ENCODE assay signal across 10 cellular contexts in genomic region chr6:168150551-168151444, GRCh38.
A peak's percentile ranks its signal among the peaks of the same experiment; 100 is the strongest.
DNase-seq lines count a peak whose midpoint lies in the region; ATAC-seq, FAIRE-seq and TF ChIP-seq lines count a peak whose summit lies in the region.
"Had no signal": no experiment of that assay in that cellular context is flagged by ENCODE, and none has a peak within 500 bp of the region (broad histone marks: within the 10 kb centered on the region; RNA-seq: fewer than 3 reads in every experiment).

No MANE protein-coding gene starts in this region.

- H2BK15ac ChIP-seq in mesenchymal stem cell (ENCODE audit: low read depth, poor library complexity, severe bottlenecking) = no peak overlapping the region

- no peak overlapping the region for H3K4me3 Mint-ChIP-seq in natural killer cell treated with Interleukin-12 subunit alpha and Interleukin-12 subunit beta and Interleukin-15 and Interleukin-18, amount 100 ng/mL, for 72 hours
- H3K4me3 Mint-ChIP-seq: activated CD4-positive, alpha-beta T cell treated with anti-CD3 and anti-CD28 coated beads, Interleukin-2, amount 10 ng/mL, durations not matched to agents 24 days and 14 days; CD4-positive, alpha-beta memory T cell had no signal

- H3K27me3 ChIP-seq in cardiac muscle cell (no peaks in the 10 kb centered on the region), breast epithelium (peaks cover 0 to 14% of the 10 kb centered on the region in 2 donors), mesenchymal stem cell (ENCODE audit: control insufficient read depth in 1 of 2, insufficient read depth in 1 of 2, low read length in 2 of 2) (peaks cover 0 to 44% of the 10 kb centered on the region in 2 experiments), vagina (no peaks in the 10 kb centered on the region)

- intact Hi-C loops in Right ventricle myocardium inferior (cut with DNase I) = loop anchor here (5.0 kb wide), 1 partner anchor 207 kb away; no protein-coding TSS in a partner anchor
- intact Hi-C loops in breast epithelium (cut with DNase I; ENCODE audit: low total_unique reads) = no loop called here
- intact Hi-C loops in vagina (cut with DNase I) = no loop called here

- TF ChIP-seq CTCF in cardiac muscle cell (IDR thresholded peaks at IDR 0.05; ENCODE audit: low read depth, low read length) (peak; percentile 47), breast epithelium (IDR thresholded peaks at IDR 0.05) (peak in 2 of 3 donors; percentile 32 to 63), vagina (IDR thresholded peaks at IDR 0.05) (no peak)

- H3K27ac Mint-ChIP-seq in natural killer cell treated with Interleukin-12 subunit alpha and Interleukin-12 subunit beta and Interleukin-15 and Interleukin-18, amount 100 ng/mL, for 72 hours = no peak overlapping the region
- H3K27ac Mint-ChIP-seq: activated CD4-positive, alpha-beta T cell treated with anti-CD3 and anti-CD28 coated beads, Interleukin-2, amount 10 ng/mL, durations not matched to agents 24 days and 14 days; CD4-positive, alpha-beta memory T cell had no signal

- ATAC-seq in Right ventricle myocardium inferior (no peak), HG03378 (IDR thresholded peaks at IDR 0.05; ENCODE audit: unreplicated experiment) (no peak)
- no peak for ATAC-seq in natural killer cell treated with Interleukin-12 subunit alpha and Interleukin-12 subunit beta and Interleukin-15 and Interleukin-18, amount 100 ng/mL, for 72 hours

- DNase-seq in cardiac muscle cell (ENCODE audit: low read depth in 1 of 2, low spot score in 1 of 2) (peak; percentile 30 to 47), Right ventricle myocardium inferior (ENCODE audit: missing footprints) (no peak), breast epithelium (ENCODE audit: low spot score in 2 of 2) (peak in 1 of 2 donors; percentile 16), mesenchymal stem cell (no peak), vagina (ENCODE audit: extremely low spot score in 2 of 2) (peak; percentile 72 to 79), GM19239 (ENCODE audit: insufficient read length, low spot score) (no peak)
- no peak for DNase-seq in natural killer cell treated with Interleukin-12 subunit alpha and Interleukin-12 subunit beta and Interleukin-15 and Interleukin-18, amount 100 ng/mL, for 72 hours (ENCODE audit: low spot score)
- DNase-seq: activated CD4-positive, alpha-beta T cell treated with anti-CD3 and anti-CD28 coated beads, Interleukin-2, amount 10 ng/mL, durations not matched to agents 24 days and 14 days; CD4-positive, alpha-beta memory T cell had no signal

- no peak for FAIRE-seq in GM19239 (lab: Jason Lieb, UNC)

- no peak overlapping the region for H3K27ac ChIP-seq in cardiac muscle cell
- no peak overlapping the region for H3K27ac ChIP-seq in breast epithelium
- no peak overlapping the region for H3K27ac ChIP-seq in mesenchymal stem cell (ENCODE audit: low read length, poor library complexity, severe bottlenecking)
- no peak overlapping the region for H3K27ac ChIP-seq in vagina

- no peak overlapping the region for H2AFZ ChIP-seq in mesenchymal stem cell (ENCODE audit: low read depth, low read length)

- no peak overlapping the region for H2BK5ac ChIP-seq in mesenchymal stem cell (ENCODE audit: low read depth, low read length, poor library complexity, severe bottlenecking)

- H3K9me3 ChIP-seq in cardiac muscle cell (ENCODE audit: low read depth) = no peaks in the 10 kb centered on the region
- H3K9me3 ChIP-seq in breast epithelium = no peaks in the 10 kb centered on the region
- H3K9me3 ChIP-seq in mesenchymal stem cell (ENCODE audit: control insufficient read depth, low read length) = no peaks in the 10 kb centered on the region
- H3K9me3 ChIP-seq in vagina = no peaks in the 10 kb centered on the region

- no peak overlapping the region for H2BK12ac ChIP-seq in mesenchymal stem cell (ENCODE audit: low read length in 2 of 2)

- H3K79me1 ChIP-seq in mesenchymal stem cell (replicated peaks; ENCODE audit: low read length, poor library complexity, severe bottlenecking) = no peaks in the 10 kb centered on the region

- H3K36me3 ChIP-seq in cardiac muscle cell (no peaks in the 10 kb centered on the region), breast epithelium (no peaks in the 10 kb centered on the region), mesenchymal stem cell (ENCODE audit: control insufficient read depth in 1 of 2, insufficient read depth in 2 of 2, low read depth in 1 of 2, low read length in 2 of 2) (no peaks in the 10 kb centered on the region), vagina (no peaks in the 10 kb centered on the region)

- H2BK120ac ChIP-seq in mesenchymal stem cell (ENCODE audit: low read depth, low read length) = no peak overlapping the region

- peaks cover 0 to 11% of the 10 kb centered on the region in 2 donors for H3K27me3 Mint-ChIP-seq in natural killer cell treated with Interleukin-12 subunit alpha and Interleukin-12 subunit beta and Interleukin-15 and Interleukin-18, amount 100 ng/mL, for 72 hours
- H3K27me3 Mint-ChIP-seq: activated CD4-positive, alpha-beta T cell treated with anti-CD3 and anti-CD28 coated beads, Interleukin-2, amount 10 ng/mL, durations not matched to agents 24 days and 14 days had no signal

- H3K18ac ChIP-seq in mesenchymal stem cell (ENCODE audit: low read depth in 1 of 2, low read length in 2 of 2) = peak overlapping the region; percentile 15 to 37

- peaks cover 4% of the 10 kb centered on the region for H3K4me1 ChIP-seq in cardiac muscle cell (ENCODE audit: low read depth)
- H3K4me1 ChIP-seq in breast epithelium = no peaks in the 10 kb centered on the region
- H3K4me1 ChIP-seq in mesenchymal stem cell (ENCODE audit: control insufficient read depth, insufficient read depth, low read depth, low read length) = peaks cover 18% of the 10 kb centered on the region
- H3K4me1 ChIP-seq in vagina = no peaks in the 10 kb centered on the region

- H3K36me3 Mint-ChIP-seq in natural killer cell treated with Interleukin-12 subunit alpha and Interleukin-12 subunit beta and Interleukin-15 and Interleukin-18, amount 100 ng/mL, for 72 hours = no peaks in the 10 kb centered on the region
- H3K36me3 Mint-ChIP-seq: CD4-positive, alpha-beta memory T cell had no signal

- no peak overlapping the region for H3K4ac ChIP-seq in mesenchymal stem cell (ENCODE audit: low read depth in 1 of 2, low read length in 2 of 2)

- no peak overlapping the region for H3K23ac ChIP-seq in mesenchymal stem cell (ENCODE audit: low read length in 2 of 2)

- H2AK5ac ChIP-seq in mesenchymal stem cell (ENCODE audit: low read length, severe bottlenecking) = no peak overlapping the region

- no peaks in the 10 kb centered on the region for H3K9me3 Mint-ChIP-seq in natural killer cell treated with Interleukin-12 subunit alpha and Interleukin-12 subunit beta and Interleukin-15 and Interleukin-18, amount 100 ng/mL, for 72 hours
- H3K9me3 Mint-ChIP-seq: activated CD4-positive, alpha-beta T cell treated with anti-CD3 and anti-CD28 coated beads, Interleukin-2, amount 10 ng/mL, durations not matched to agents 24 days and 14 days had no signal

- no peaks in the 10 kb centered on the region for H3K4me1 Mint-ChIP-seq in natural killer cell treated with Interleukin-12 subunit alpha and Interleukin-12 subunit beta and Interleukin-15 and Interleukin-18, amount 100 ng/mL, for 72 hours (ENCODE audit: low read depth in 2 of 2)
- H3K4me1 Mint-ChIP-seq: activated CD4-positive, alpha-beta T cell treated with anti-CD3 and anti-CD28 coated beads, Interleukin-2, amount 10 ng/mL, durations not matched to agents 24 days and 14 days; CD4-positive, alpha-beta memory T cell had no signal

- no peak for TF ChIP-seq POLR2A in breast epithelium (IDR thresholded peaks at IDR 0.05)
- no peak for TF ChIP-seq POLR2A in vagina (IDR thresholded peaks at IDR 0.05)

- H4K8ac ChIP-seq in mesenchymal stem cell (ENCODE audit: low read length) = no peak overlapping the region

- no peak overlapping the region for H3K9ac ChIP-seq in mesenchymal stem cell (ENCODE audit: low read length)

- no peak overlapping the region for H3K4me2 ChIP-seq in mesenchymal stem cell (ENCODE audit: low read length, poor library complexity, severe bottlenecking)

- no peak overlapping the region for H4K91ac ChIP-seq in mesenchymal stem cell (ENCODE audit: low read length)

- H3K14ac ChIP-seq in mesenchymal stem cell (ENCODE audit: low read length in 2 of 2) = no peak overlapping the region

- 77% methylated on average over 29 of the region's 30 CpGs for WGBS in mesenchymal stem cell

- H3K4me3 ChIP-seq in cardiac muscle cell (no peak overlapping the region), breast epithelium (peak overlapping the region in 1 of 3 donors; percentile 2), mesenchymal stem cell (ENCODE audit: insufficient read depth in 1 of 2, low read depth in 1 of 2, low read length in 2 of 2) (no peak overlapping the region), vagina (no peak overlapping the region)

Comparison
In these comparisons a context has a peak if more than half of its experiments do, and no peak if none do; other contexts are left out.
1. DNase-seq: peak in cardiac muscle cell (2 of 2) and vagina (2 of 2); none in Right ventricle myocardium inferior (single experiment), mesenchymal stem cell (single experiment), GM19239 (single experiment) and natural killer cell treated with Interleukin-12 subunit alpha and Interleukin-12 subunit beta and Interleukin-15 and Interleukin-18, amount 100 ng/mL, for 72 hours (single experiment).
2. CTCF ChIP-seq: peak in cardiac muscle cell (single experiment) and breast epithelium (2 of 3); none in vagina (0 of 3).